Comparison of ENCODE assay signal across 11 cellular contexts in genomic region chr9:123375725-123376132, GRCh38. TPM values are rescaled to one million over a fixed set of nuclear protein-coding genes. Genes with fewer than 3 reads are reported as not detected.
DNase-seq lines count a peak whose midpoint lies in the region; ATAC-seq, FAIRE-seq and TF ChIP-seq lines count a peak whose summit lies in the region.
"Had no signal": no experiment of that assay in that cellular context is flagged by ENCODE, and none has a peak within 500 bp of the region (broad histone marks: within the 10 kb centered on the region; RNA-seq: fewer than 3 reads in every experiment).

No MANE protein-coding gene starts in this region.

- H3K4me3 Mint-ChIP-seq in nephron progenitor cell (no peak overlapping the region), CD14-positive monocyte (peak overlapping the region in 1 of 2 donors; percentile 63)

- H3K4me1 Mint-ChIP-seq in nephron progenitor cell (peaks cover 72% of the 10 kb centered on the region), CD14-positive monocyte (peaks cover 17% of the 10 kb centered on the region)

- intact Hi-C loops in dorsolateral prefrontal cortex (cut with DNase I), result no loop called here
- intact Hi-C loops in CD14-positive monocyte (cut with micrococcal nuclease), result no loop called here

- ATAC-seq in GM21367 (IDR thresholded peaks at IDR 0.05; ENCODE audit: unreplicated experiment), result no peak

- peaks cover 0 to 16% (median 0%) of the 10 kb centered on the region in 45 donors for H3K27me3 ChIP-seq in dorsolateral prefrontal cortex

- no peak for FAIRE-seq in GM12891 (lab: Jason Lieb, UNC)
- FAIRE-seq: bronchial epithelial cell had no signal

- DNase-seq in EH (ENCODE audit: low read depth) (peak; percentile 38), NB4 (ENCODE audit: low read depth) (peak; percentile 76), dorsolateral prefrontal cortex (no peak), nephron progenitor cell (peak; percentile 77), NCI-H2029 (lab: John Stamatoyannopoulos, UW) (no peak), GM12891 (ENCODE audit: insufficient read length, low spot score) (no peak), CD14-positive monocyte (ENCODE audit: low spot score) (no peak)
- DNase-seq: activated CD4-positive, alpha-beta T cell treated with anti-CD3 and anti-CD28 coated beads, Interleukin-2, amount 50 U/mL, for 1 hour had no signal

- H3K27me3 Mint-ChIP-seq in nephron progenitor cell (ENCODE audit: low read depth, poor library complexity) (no peaks in the 10 kb centered on the region), CD14-positive monocyte (ENCODE audit: low read depth in 3 of 3) (peaks cover 40 to 57% (median 48%) of the 10 kb centered on the region in 3 donors)

- peaks cover 15% of the 10 kb centered on the region for H3K36me3 Mint-ChIP-seq in nephron progenitor cell (ENCODE audit: low read depth)
- peaks cover 10 to 17% of the 10 kb centered on the region in 2 donors for H3K36me3 Mint-ChIP-seq in CD14-positive monocyte

- H3K27ac ChIP-seq in dorsolateral prefrontal cortex, result peak overlapping the region in 50 of 59 donors; percentile 8 to 99 (median 83)
- H3K27ac ChIP-seq: vagina had no signal

- H3K4me3 ChIP-seq in NB4 (ENCODE audit: low read depth, low read length) (no peak overlapping the region), dorsolateral prefrontal cortex (peak overlapping the region in 1 of 59 donors; percentile 2)

- TF ChIP-seq POLR2A in NB4 (IDR thresholded peaks at IDR 0.05; ENCODE audit: extremely low read depth, insufficient read length) (no peak), GM12891 (IDR thresholded peaks at IDR 0.05; ENCODE audit: low read depth, low read length) (no peak)

- TF ChIP-seq CTCF in NB4 (IDR thresholded peaks at IDR 0.05; ENCODE audit: low read depth, low read length) (no peak), dorsolateral prefrontal cortex (IDR thresholded peaks at IDR 0.05 in 54 of 56, conservative IDR thresholded peaks at IDR 0.05 in 2 of 56; ENCODE audit: low read depth in 1 of 56, partially characterized antibody in 56 of 56) (no peak), nephron progenitor cell (IDR thresholded peaks at IDR 0.05) (no peak), CD14-positive monocyte (IDR thresholded peaks at IDR 0.05) (no peak)

- H3K27ac Mint-ChIP-seq in nephron progenitor cell (peak overlapping the region; percentile 97), CD14-positive monocyte (no peak overlapping the region)

- H3K9me3 Mint-ChIP-seq in nephron progenitor cell (no peaks in the 10 kb centered on the region), CD14-positive monocyte (peaks cover 0 to 3% (median 0%) of the 10 kb centered on the region in 7 donors)

TF ChIP-seq in GM12891, 5 proteins besides CTCF, POLR2A, EP300 and RAD21:
- TF ChIP-seq TAF1 (IDR thresholded peaks at IDR 0.05; ENCODE audit: low read depth, low read length), result no peak
- no peak for TF ChIP-seq PAX5 (IDR thresholded peaks at IDR 0.05; ENCODE audit: insufficient read depth, low read length, severe bottlenecking)
- TF ChIP-seq SPI1 (IDR thresholded peaks at IDR 0.05; ENCODE audit: low read depth, low read length), result no peak
- no peak for TF ChIP-seq POU2F2 (IDR thresholded peaks at IDR 0.05; ENCODE audit: low read depth, low read length)
- no peak for TF ChIP-seq POLR2AphosphoS5 (IDR thresholded peaks at IDR 0.05; ENCODE audit: low read depth, low read length)

RNA-seq across cellular contexts. Expression of gene CRB2, which starts 19.7 kb away (rescaled TPM):
- 100 to 1,000 TPM in 1 of 120 experiments, 10 to 100 TPM in 119; 14.5 to 102 (median 32.1) TPM for total RNA-seq in dorsolateral prefrontal cortex
- polyA plus RNA-seq in GM12891 (2012; ENCODE audit: low read depth, missing spikeins), result 0.53 TPM
- polyA plus RNA-seq in CD14-positive monocyte, result not detected
- total RNA-seq: bronchial epithelial cell, vagina had no signal

Comparison
In these comparisons a context has a peak if more than half of its experiments do, and no peak if none do; other contexts are left out.
1. DNase-seq: peak in EH (single experiment), NB4 (single experiment) and nephron progenitor cell (single experiment); none in dorsolateral prefrontal cortex (0 of 10), NCI-H2029 (single experiment), GM12891 (single experiment) and CD14-positive monocyte (single experiment).